ENCODE assay signal across 18 cellular contexts in the genomic region with DNA sequence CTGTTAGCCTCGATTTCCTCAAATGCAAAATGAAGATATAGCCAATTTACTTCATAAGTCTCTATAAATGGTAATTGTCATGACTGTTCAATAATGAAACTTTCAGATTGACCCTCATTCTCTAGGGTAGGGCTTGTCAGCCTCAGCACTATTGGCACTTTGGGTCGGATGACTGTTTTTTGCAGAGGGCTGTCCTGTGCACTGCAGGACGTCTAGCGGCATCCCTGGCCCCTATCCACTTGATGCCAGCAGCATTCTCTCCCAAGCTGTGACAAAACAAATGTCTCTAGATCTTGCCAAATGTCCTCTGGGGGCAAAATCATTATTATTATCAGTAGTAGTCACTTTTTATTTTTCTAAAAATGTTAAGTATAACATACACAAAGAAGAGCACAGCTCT.
"Had no signal": no experiment of that assay in that cellular context is flagged by ENCODE, and none has a peak within 500 bp of the region (broad histone marks: within the 10 kb centered on the region; RNA-seq: fewer than 3 reads in every experiment).

No MANE protein-coding gene starts in this region.

- H3K4me1 Mint-ChIP-seq: mesothelial cell of epicardium had no signal

- H3K27ac Mint-ChIP-seq: mesothelial cell of epicardium had no signal

- ATAC-seq: gastrocnemius medialis, heart right ventricle, left cardiac atrium, left lung, left ventricle myocardium superior, lower lobe of right lung, mucosa of descending colon had no signal

- DNase-seq: dermis blood vessel endothelial cell; effector CD4-positive, alpha-beta T cell; effector memory CD4-positive, alpha-beta T cell; esophagus squamous epithelium; foreskin fibroblast; foreskin melanocyte; gastrocnemius medialis; glutamatergic neuron; head of caudate nucleus; heart right ventricle; hippocampal formation; left cardiac atrium; left lung; left ventricle myocardium superior; lower lobe of right lung; mesenchymal stem cell; mucosa of descending colon had no signal

- H3K4me3 Mint-ChIP-seq: mesothelial cell of epicardium had no signal
